Comparison of ENCODE assay signal across 8 cellular contexts in the genomic region with DNA sequence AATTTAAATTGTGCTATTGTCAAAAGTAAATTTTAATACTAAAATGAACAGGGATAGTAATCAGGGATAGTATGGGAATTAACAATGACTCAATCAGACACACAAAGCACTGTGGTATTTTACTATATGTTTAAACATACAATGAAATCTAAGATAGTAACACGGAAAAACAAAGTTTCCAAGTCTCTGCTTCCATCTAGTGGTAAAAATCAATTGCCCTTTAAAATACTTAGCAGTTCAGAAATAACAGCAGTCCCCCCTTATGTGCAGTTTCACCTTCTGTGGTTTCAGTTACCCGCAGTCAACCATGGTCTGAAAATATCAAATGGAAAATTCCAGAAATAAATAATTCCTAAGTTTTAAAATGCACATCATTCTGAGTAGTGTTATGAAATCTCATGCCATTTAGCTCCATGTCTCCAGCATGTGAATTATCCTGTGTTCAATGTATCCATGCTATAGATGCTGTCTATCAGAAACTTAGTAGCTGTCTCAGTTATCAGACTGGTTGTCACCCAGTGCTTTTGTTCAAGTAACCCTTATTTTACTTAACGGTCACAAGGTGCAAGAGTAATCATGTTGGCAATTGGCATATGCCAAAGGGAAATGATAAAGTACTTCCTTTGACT. TPM values are rescaled to one million over a fixed set of nuclear protein-coding genes. Genes with fewer than 3 reads are reported as not detected.
A peak's percentile ranks its signal among the peaks of the same experiment; 100 is the strongest.
DNase-seq lines count a peak whose midpoint lies in the region; ATAC-seq and TF ChIP-seq lines count a peak whose summit lies in the region.

No MANE protein-coding gene starts in this region.

- TF ChIP-seq CTCF in OCI-LY3 (IDR thresholded peaks at IDR 0.05; ENCODE audit: low read depth, low read length) = peak; percentile 64

- ATAC-seq in HG02610 (IDR thresholded peaks at IDR 0.05; ENCODE audit: unreplicated experiment) = peak; percentile 46
- peak; percentile 66 for ATAC-seq in stimulated activated naive CD8-positive, alpha-beta T cell treated with anti-CD3 and anti-CD28 coated beads, Interleukin-15, Interleukin-2, amounts not matched to agents 100 U/mL and 50 U/mL, for 24 hours
- ATAC-seq in left lobe of liver = no peak

- no peak overlapping the region for H3K27ac ChIP-seq in OCI-LY3 (ENCODE audit: low read length)

- H3K79me2 ChIP-seq in OCI-LY3 (ENCODE audit: low read length) = no peaks in the 10 kb centered on the region

- H3K4me1 ChIP-seq in OCI-LY3 (ENCODE audit: low read length) (peaks cover 49% of the 10 kb centered on the region), endocrine pancreas (ENCODE audit: control insufficient read depth, insufficient read depth, low read length) (peaks cover 8% of the 10 kb centered on the region)

- H3K27me3 ChIP-seq in OCI-LY3 (ENCODE audit: low read depth, low read length) (no peaks in the 10 kb centered on the region), endocrine pancreas (ENCODE audit: control insufficient read depth, insufficient read depth, low read length) (no peaks in the 10 kb centered on the region)

- H4K20me1 ChIP-seq in OCI-LY3 (ENCODE audit: insufficient read depth, low read length) = no peaks in the 10 kb centered on the region

- DNase-seq in NCI-H345 (lab: John Stamatoyannopoulos, UW) (peak; percentile 15), NCI-H345 treated with DMSO at 0.1 percent for 48 hours (lab: John Stamatoyannopoulos, UW; ENCODE audit: unreplicated experiment) (no peak), cortex of kidney (lab: John Stamatoyannopoulos, UW) (no peak), left lobe of liver (ENCODE audit: low spot score) (no peak)
- DNase-seq in stimulated activated naive CD8-positive, alpha-beta T cell treated with anti-CD3 and anti-CD28 coated beads, Interleukin-15, Interleukin-2, amounts not matched to agents 100 U/mL and 50 U/mL, for 24 hours = no peak

- H3K9ac ChIP-seq in OCI-LY3 (ENCODE audit: low read length) (no peak overlapping the region), endocrine pancreas (ENCODE audit: control insufficient read depth, insufficient read depth, low read length) (no peak overlapping the region)

- no peak overlapping the region for H3K4me3 ChIP-seq in OCI-LY3 (ENCODE audit: low read length)
- peak overlapping the region; percentile 18 for H3K4me3 ChIP-seq in endocrine pancreas (ENCODE audit: control insufficient read depth, insufficient read depth, low read length)

- H3K4me2 ChIP-seq in OCI-LY3 (ENCODE audit: low read length) = peak overlapping the region; percentile 12; the same call in 1 of the 2 replicates

- no peak overlapping the region for H2AFZ ChIP-seq in OCI-LY3 (ENCODE audit: low read depth, low read length)

- no peaks in the 10 kb centered on the region for H3K9me3 ChIP-seq in OCI-LY3 (ENCODE audit: insufficient read depth, low read length)
- no peaks in the 10 kb centered on the region for H3K9me3 ChIP-seq in endocrine pancreas (ENCODE audit: control insufficient read depth, low read length)

- peaks cover 15% of the 10 kb centered on the region for H3K36me3 ChIP-seq in OCI-LY3 (replicated peaks; ENCODE audit: low read depth, low read length)
- no peaks in the 10 kb centered on the region for H3K36me3 ChIP-seq in endocrine pancreas (ENCODE audit: control insufficient read depth, insufficient read depth, low read length)

RNA-seq across cellular contexts. Expression of a gene that starts 58.5 kb away (rescaled TPM):
- total RNA-seq in left lobe of liver = 10.2 TPM
